ENCODE assay signal across 12 cellular contexts in the genomic region with DNA sequence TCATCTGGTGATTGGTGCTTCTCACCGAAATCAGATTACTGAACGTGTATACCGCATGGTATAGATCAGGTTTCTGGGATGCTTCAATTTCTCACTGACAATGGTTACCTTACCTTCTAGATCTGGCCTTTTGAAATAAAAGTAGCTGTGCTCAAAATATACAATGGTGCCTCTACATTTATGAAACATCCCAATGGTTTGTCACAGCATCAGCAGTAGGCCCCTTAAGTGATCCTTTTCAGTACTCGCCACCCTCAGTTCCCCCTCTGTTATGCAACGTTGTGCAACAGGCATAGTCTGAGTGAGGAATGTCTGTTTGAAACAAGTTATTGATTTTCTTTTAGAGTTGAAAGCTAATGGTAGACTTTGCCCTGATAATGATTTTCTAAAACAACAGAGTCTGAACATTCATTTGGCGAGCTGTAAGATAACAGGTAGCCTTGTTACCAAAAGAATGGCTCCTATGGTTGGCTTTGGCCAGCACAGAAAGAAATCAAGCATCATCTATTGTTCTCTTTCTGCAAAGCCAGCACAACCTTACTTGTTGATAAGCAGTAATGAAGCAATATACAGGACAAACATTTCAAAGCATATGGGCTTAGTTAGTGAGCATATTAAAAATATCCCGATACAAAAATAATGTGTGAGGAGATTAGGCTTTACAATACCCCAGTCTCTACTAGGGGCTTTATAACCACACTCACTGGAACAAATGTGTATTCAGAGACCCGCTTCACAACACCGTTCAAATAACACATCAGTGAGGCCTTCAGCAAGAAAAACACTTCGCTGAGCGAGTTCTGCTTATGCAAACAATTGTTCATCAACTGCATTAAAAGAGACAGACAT.
DNase-seq lines count a peak whose midpoint lies in the region; ATAC-seq and TF ChIP-seq lines count a peak whose summit lies in the region.
"Had no signal": no experiment of that assay in that cellular context is flagged by ENCODE, and none has a peak within 500 bp of the region (broad histone marks: within the 10 kb centered on the region; RNA-seq: fewer than 3 reads in every experiment).

No MANE protein-coding gene starts in this region.

- peaks cover 26% of the 10 kb centered on the region for H3K4me1 Mint-ChIP-seq in activated T-cell treated with anti-CD3 and anti-CD28 coated beads, Interleukin-2, amount 50 U/mL, for 24 hours (ENCODE audit: low read depth)
- peaks cover 19% of the 10 kb centered on the region for H3K4me1 Mint-ChIP-seq in activated T-cell treated with anti-CD3 and anti-CD28 coated beads, Interleukin-2, amount 50 U/mL, for 4 hours (ENCODE audit: low read depth)
- H3K4me1 Mint-ChIP-seq in WTC11 = peaks cover 17% of the 10 kb centered on the region
- peaks cover 29% of the 10 kb centered on the region for H3K4me1 Mint-ChIP-seq in stimulated activated naive CD8-positive, alpha-beta T cell treated with anti-CD3 and anti-CD28 coated beads, Interleukin-15, Interleukin-2, amounts not matched to agents 100 ng/mL and 50 ng/mL, for 24 hours (ENCODE audit: low read depth)

- ATAC-seq in activated T-cell treated with anti-CD3 and anti-CD28 coated beads, Interleukin-2, amount 50 U/mL, for 4 hours = no peak
- ATAC-seq in WTC11 = no peak
- peak; percentile 74 for ATAC-seq in left lobe of liver
- no peak for ATAC-seq in upper lobe of right lung
- ATAC-seq in HG03457 (IDR thresholded peaks at IDR 0.05; ENCODE audit: unreplicated experiment) = no peak
- no peak for ATAC-seq in activated CD4-positive, CD25-positive, alpha-beta regulatory T cell treated with anti-CD3 and anti-CD28 coated beads, Interleukin-2, amount 50 U/mL, for 24 hours

- CTCF ChIA-PET in WTC11 (lab: Charles Lee) = interaction anchor here (1.0 kb wide), 1 partner anchor 101 kb away, joined by 3 read pairs; no protein-coding TSS in a partner anchor

- no peaks in the 10 kb centered on the region for H3K36me3 ChIP-seq in upper lobe of right lung
- H3K36me3 ChIP-seq: neutrophil had no signal

- no peaks in the 10 kb centered on the region for H3K9me3 Mint-ChIP-seq in activated T-cell treated with anti-CD3 and anti-CD28 coated beads, Interleukin-2, amount 50 U/mL, for 24 hours
- no peaks in the 10 kb centered on the region for H3K9me3 Mint-ChIP-seq in activated T-cell treated with anti-CD3 and anti-CD28 coated beads, Interleukin-2, amount 50 U/mL, for 4 hours
- no peaks in the 10 kb centered on the region for H3K9me3 Mint-ChIP-seq in WTC11
- no peaks in the 10 kb centered on the region for H3K9me3 Mint-ChIP-seq in stimulated activated naive CD8-positive, alpha-beta T cell treated with anti-CD3 and anti-CD28 coated beads, Interleukin-15, Interleukin-2, amounts not matched to agents 100 ng/mL and 50 ng/mL, for 24 hours

- peak overlapping the region; percentile 39 for H3K27ac Mint-ChIP-seq in activated T-cell treated with anti-CD3 and anti-CD28 coated beads, Interleukin-2, amount 50 U/mL, for 24 hours
- H3K27ac Mint-ChIP-seq in WTC11 = no peak overlapping the region
- H3K27ac Mint-ChIP-seq in stimulated activated naive CD8-positive, alpha-beta T cell treated with anti-CD3 and anti-CD28 coated beads, Interleukin-15, Interleukin-2, amounts not matched to agents 100 ng/mL and 50 ng/mL, for 24 hours = peak overlapping the region; percentile 55

- no peak overlapping the region for H3K4me3 ChIP-seq in upper lobe of right lung

- no peaks in the 10 kb centered on the region for H3K27me3 Mint-ChIP-seq in activated T-cell treated with anti-CD3 and anti-CD28 coated beads, Interleukin-2, amount 50 U/mL, for 24 hours
- no peaks in the 10 kb centered on the region for H3K27me3 Mint-ChIP-seq in activated T-cell treated with anti-CD3 and anti-CD28 coated beads, Interleukin-2, amount 50 U/mL, for 4 hours (ENCODE audit: low read depth)
- no peaks in the 10 kb centered on the region for H3K27me3 Mint-ChIP-seq in WTC11 (ENCODE audit: low read depth)
- H3K27me3 Mint-ChIP-seq in stimulated activated naive CD8-positive, alpha-beta T cell treated with anti-CD3 and anti-CD28 coated beads, Interleukin-15, Interleukin-2, amounts not matched to agents 100 ng/mL and 50 ng/mL, for 24 hours = peaks cover 4% of the 10 kb centered on the region

- no peaks in the 10 kb centered on the region for H3K27me3 ChIP-seq in upper lobe of right lung
- H3K27me3 ChIP-seq: neutrophil had no signal

- intact Hi-C loops in upper lobe of right lung (cut with DNase I) = no loop called here

- H3K4me1 ChIP-seq in upper lobe of right lung = peaks cover 17% of the 10 kb centered on the region

- TF ChIP-seq CTCF in WTC11 (IDR thresholded peaks at IDR 0.05) (no peak), upper lobe of right lung (IDR thresholded peaks at IDR 0.05) (no peak)

- H3K36me3 Mint-ChIP-seq in activated T-cell treated with anti-CD3 and anti-CD28 coated beads, Interleukin-2, amount 50 U/mL, for 24 hours (ENCODE audit: low read depth) = no peaks in the 10 kb centered on the region
- no peaks in the 10 kb centered on the region for H3K36me3 Mint-ChIP-seq in activated T-cell treated with anti-CD3 and anti-CD28 coated beads, Interleukin-2, amount 50 U/mL, for 4 hours (ENCODE audit: insufficient read depth)
- no peaks in the 10 kb centered on the region; the same call in 1 of the 2 replicates for H3K36me3 Mint-ChIP-seq in WTC11
- no peaks in the 10 kb centered on the region for H3K36me3 Mint-ChIP-seq in stimulated activated naive CD8-positive, alpha-beta T cell treated with anti-CD3 and anti-CD28 coated beads, Interleukin-15, Interleukin-2, amounts not matched to agents 100 ng/mL and 50 ng/mL, for 24 hours (ENCODE audit: low read depth)

- H3K9me3 ChIP-seq in upper lobe of right lung = no peaks in the 10 kb centered on the region
- H3K9me3 ChIP-seq: neutrophil had no signal

- no peak for DNase-seq in activated T-cell treated with anti-CD3 and anti-CD28 coated beads, Interleukin-2, amount 50 U/mL, for 24 hours
- DNase-seq in activated T-cell treated with anti-CD3 and anti-CD28 coated beads, Interleukin-2, amount 50 U/mL, for 4 hours = no peak
- DNase-seq in WTC11 (ENCODE audit: low spot score) (no peak), left lobe of liver (ENCODE audit: low spot score) (no peak), upper lobe of right lung (no peak)
- DNase-seq: foreskin melanocyte, Karpas-422, NCI-H226 had no signal

- H3K4me3 Mint-ChIP-seq in activated T-cell treated with anti-CD3 and anti-CD28 coated beads, Interleukin-2, amount 50 U/mL, for 24 hours = peak overlapping the region; percentile 4
- no peak overlapping the region for H3K4me3 Mint-ChIP-seq in activated T-cell treated with anti-CD3 and anti-CD28 coated beads, Interleukin-2, amount 50 U/mL, for 4 hours
- H3K4me3 Mint-ChIP-seq in WTC11 = no peak overlapping the region
- no peak overlapping the region for H3K4me3 Mint-ChIP-seq in stimulated activated naive CD8-positive, alpha-beta T cell treated with anti-CD3 and anti-CD28 coated beads, Interleukin-15, Interleukin-2, amounts not matched to agents 100 ng/mL and 50 ng/mL, for 24 hours

- POLR2A ChIA-PET in WTC11 (lab: Charles Lee) = no interaction called here

- no peak overlapping the region for H3K27ac ChIP-seq in upper lobe of right lung
- H3K27ac ChIP-seq: neutrophil had no signal

TF ChIP-seq in WTC11, 78 proteins besides CTCF, POLR2A, EP300 and RAD21 (continues in another document):
- TF ChIP-seq CBFB (CRISPR knock-in tag; IDR thresholded peaks at IDR 0.05; ENCODE audit: low read depth) (no peak), GABPB1 (CRISPR knock-in tag; IDR thresholded peaks at IDR 0.05) (peak; percentile 92)
- TF ChIP-seq, protein P1, sequence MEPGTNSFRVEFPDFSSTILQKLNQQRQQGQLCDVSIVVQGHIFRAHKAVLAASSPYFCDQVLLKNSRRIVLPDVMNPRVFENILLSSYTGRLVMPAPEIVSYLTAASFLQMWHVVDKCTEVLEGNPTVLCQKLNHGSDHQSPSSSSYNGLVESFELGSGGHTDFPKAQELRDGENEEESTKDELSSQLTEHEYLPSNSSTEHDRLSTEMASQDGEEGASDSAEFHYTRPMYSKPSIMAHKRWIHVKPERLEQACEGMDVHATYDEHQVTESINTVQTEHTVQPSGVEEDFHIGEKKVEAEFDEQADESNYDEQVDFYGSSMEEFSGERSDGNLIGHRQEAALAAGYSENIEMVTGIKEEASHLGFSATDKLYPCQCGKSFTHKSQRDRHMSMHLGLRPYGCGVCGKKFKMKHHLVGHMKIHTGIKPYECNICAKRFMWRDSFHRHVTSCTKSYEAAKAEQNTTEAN (CRISPR knock-in tag; IDR thresholded peaks at IDR 0.05) = no peak
- TF ChIP-seq, protein P2, sequence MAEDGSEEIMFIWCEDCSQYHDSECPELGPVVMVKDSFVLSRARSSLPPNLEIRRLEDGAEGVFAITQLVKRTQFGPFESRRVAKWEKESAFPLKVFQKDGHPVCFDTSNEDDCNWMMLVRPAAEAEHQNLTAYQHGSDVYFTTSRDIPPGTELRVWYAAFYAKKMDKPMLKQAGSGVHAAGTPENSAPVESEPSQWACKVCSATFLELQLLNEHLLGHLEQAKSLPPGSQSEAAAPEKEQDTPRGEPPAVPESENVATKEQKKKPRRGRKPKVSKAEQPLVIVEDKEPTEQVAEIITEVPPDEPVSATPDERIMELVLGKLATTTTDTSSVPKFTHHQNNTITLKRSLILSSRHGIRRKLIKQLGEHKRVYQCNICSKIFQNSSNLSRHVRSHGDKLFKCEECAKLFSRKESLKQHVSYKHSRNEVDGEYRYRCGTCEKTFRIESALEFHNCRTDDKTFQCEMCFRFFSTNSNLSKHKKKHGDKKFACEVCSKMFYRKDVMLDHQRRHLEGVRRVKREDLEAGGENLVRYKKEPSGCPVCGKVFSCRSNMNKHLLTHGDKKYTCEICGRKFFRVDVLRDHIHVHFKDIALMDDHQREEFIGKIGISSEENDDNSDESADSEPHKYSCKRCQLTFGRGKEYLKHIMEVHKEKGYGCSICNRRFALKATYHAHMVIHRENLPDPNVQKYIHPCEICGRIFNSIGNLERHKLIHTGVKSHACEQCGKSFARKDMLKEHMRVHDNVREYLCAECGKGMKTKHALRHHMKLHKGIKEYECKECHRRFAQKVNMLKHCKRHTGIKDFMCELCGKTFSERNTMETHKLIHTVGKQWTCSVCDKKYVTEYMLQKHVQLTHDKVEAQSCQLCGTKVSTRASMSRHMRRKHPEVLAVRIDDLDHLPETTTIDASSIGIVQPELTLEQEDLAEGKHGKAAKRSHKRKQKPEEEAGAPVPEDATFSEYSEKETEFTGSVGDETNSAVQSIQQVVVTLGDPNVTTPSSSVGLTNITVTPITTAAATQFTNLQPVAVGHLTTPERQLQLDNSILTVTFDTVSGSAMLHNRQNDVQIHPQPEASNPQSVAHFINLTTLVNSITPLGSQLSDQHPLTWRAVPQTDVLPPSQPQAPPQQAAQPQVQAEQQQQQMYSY (CRISPR knock-in tag; IDR thresholded peaks at IDR 0.05) = no peak
